Comparison of ENCODE assay signal across 17 cellular contexts in the genomic region with DNA sequence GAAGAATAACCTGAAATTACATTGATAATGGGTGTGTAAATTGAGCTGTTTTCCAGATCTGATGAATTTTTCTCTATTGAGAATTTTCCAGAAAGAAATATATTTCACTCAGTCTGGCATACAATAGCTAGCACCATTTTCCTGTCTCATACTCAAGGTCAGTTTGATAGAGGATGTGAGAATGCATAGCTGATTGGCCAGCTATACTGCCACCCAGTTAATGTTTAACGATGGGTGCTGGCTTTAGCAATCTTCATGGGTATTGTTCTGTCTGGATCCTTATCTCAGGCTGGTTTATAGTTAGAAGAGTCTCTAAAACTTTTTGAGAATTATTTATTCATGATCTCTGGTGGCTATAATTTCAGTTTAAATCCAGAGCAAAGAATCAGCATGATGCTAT.
A peak's percentile ranks its signal among the peaks of the same experiment; 100 is the strongest.
DNase-seq lines count a peak whose midpoint lies in the region; ATAC-seq lines count a peak whose summit lies in the region.
"Had no signal": no experiment of that assay in that cellular context is flagged by ENCODE, and none has a peak within 500 bp of the region (broad histone marks: within the 10 kb centered on the region; RNA-seq: fewer than 3 reads in every experiment).

No MANE protein-coding gene starts in this region.

- peaks cover 3% of the 10 kb centered on the region for H3K27me3 Mint-ChIP-seq in activated naive CD4-positive, alpha-beta T cell treated with anti-CD3 and anti-CD28 coated beads, Interleukin-2, amount 50 U/mL, for 24 hours
- H3K27me3 Mint-ChIP-seq in activated naive CD4-positive, alpha-beta T cell treated with anti-CD3 and anti-CD28 coated beads for 36 hours (ENCODE audit: low read depth), result peaks cover 3% of the 10 kb centered on the region
- no peaks in the 10 kb centered on the region for H3K27me3 Mint-ChIP-seq in CD4-positive, alpha-beta memory T cell

- H3K4me1 ChIP-seq in CD4-positive, alpha-beta memory T cell (ENCODE audit: insufficient read depth, low read length), result no peaks in the 10 kb centered on the region
- H3K4me1 ChIP-seq: HAP-1 had no signal

- no peak overlapping the region for H3K4me3 Mint-ChIP-seq in activated naive CD4-positive, alpha-beta T cell treated with anti-CD3 and anti-CD28 coated beads, Interleukin-2, amount 50 U/mL, for 24 hours
- H3K4me3 Mint-ChIP-seq in activated naive CD4-positive, alpha-beta T cell treated with anti-CD3 and anti-CD28 coated beads for 36 hours, result no peak overlapping the region
- no peak overlapping the region for H3K4me3 Mint-ChIP-seq in CD4-positive, alpha-beta memory T cell

- DNase-seq in activated naive CD4-positive, alpha-beta T cell treated with anti-CD3 and anti-CD28 coated beads for 36 hours, result no peak
- DNase-seq in HuH-7 (ENCODE audit: low spot score) (peak; percentile 18), left colon (peak in 1 of 2 donors; percentile 6), AML-193 (lab: John Stamatoyannopoulos, UW) (no peak), anterior cingulate cortex (lab: John Stamatoyannopoulos, UW) (no peak)
- no peak for DNase-seq in CD4-positive, alpha-beta memory T cell
- DNase-seq: C1 segment of cervical spinal cord, COR-L47, DMS79 treated with DMSO at 0.1 percent for 48 hours, KBM-7, NCI-H1436 treated with DMSO at 0.1 percent for 48 hours, NCI-H2081 treated with DMSO at 0.1 percent for 48 hours, NCI-H524 treated with DMSO at 0.1 percent for 48 hours had no signal

- H3K27me3 ChIP-seq in CD4-positive, alpha-beta memory T cell (ENCODE audit: insufficient read depth, low read length), result no peaks in the 10 kb centered on the region

- no peaks in the 10 kb centered on the region for H3K36me3 Mint-ChIP-seq in activated naive CD4-positive, alpha-beta T cell treated with anti-CD3 and anti-CD28 coated beads, Interleukin-2, amount 50 U/mL, for 24 hours
- no peaks in the 10 kb centered on the region for H3K36me3 Mint-ChIP-seq in activated naive CD4-positive, alpha-beta T cell treated with anti-CD3 and anti-CD28 coated beads for 36 hours (ENCODE audit: low read depth)
- no peaks in the 10 kb centered on the region for H3K36me3 Mint-ChIP-seq in CD4-positive, alpha-beta memory T cell

- no peaks in the 10 kb centered on the region for H3K4me1 Mint-ChIP-seq in activated naive CD4-positive, alpha-beta T cell treated with anti-CD3 and anti-CD28 coated beads, Interleukin-2, amount 50 U/mL, for 24 hours
- H3K4me1 Mint-ChIP-seq in activated naive CD4-positive, alpha-beta T cell treated with anti-CD3 and anti-CD28 coated beads for 36 hours (ENCODE audit: low read depth), result no peaks in the 10 kb centered on the region
- H3K4me1 Mint-ChIP-seq in CD4-positive, alpha-beta memory T cell, result no peaks in the 10 kb centered on the region

- peaks cover 5% of the 10 kb centered on the region for H3K9me3 Mint-ChIP-seq in activated naive CD4-positive, alpha-beta T cell treated with anti-CD3 and anti-CD28 coated beads, Interleukin-2, amount 50 U/mL, for 24 hours
- no peaks in the 10 kb centered on the region for H3K9me3 Mint-ChIP-seq in activated naive CD4-positive, alpha-beta T cell treated with anti-CD3 and anti-CD28 coated beads for 36 hours
- H3K9me3 Mint-ChIP-seq in CD4-positive, alpha-beta memory T cell, result peaks cover under 1 to 8% (median 4%) of the 10 kb centered on the region in 8 donors

- H3K36me3 ChIP-seq in CD4-positive, alpha-beta memory T cell (ENCODE audit: insufficient read depth, low read length), result no peaks in the 10 kb centered on the region
- H3K36me3 ChIP-seq: HAP-1 had no signal

- intact Hi-C loops in activated naive CD4-positive, alpha-beta T cell treated with anti-CD3 and anti-CD28 coated beads for 36 hours (cut with micrococcal nuclease), result no loop called here
- intact Hi-C loops in left colon (cut with DNase I, micrococcal nuclease), result no loop called here
- intact Hi-C loops in CD4-positive, alpha-beta memory T cell (cut with micrococcal nuclease), result no loop called here

- POLR2A ChIA-PET in CD4-positive, alpha-beta memory T cell (lab: Charles Lee; ENCODE audit: partially characterized antibody), result no interaction called here

- no peaks in the 10 kb centered on the region for H3K9me3 ChIP-seq in CD4-positive, alpha-beta memory T cell (ENCODE audit: control insufficient read depth in 1 of 2, low read length in 2 of 2)
- H3K9me3 ChIP-seq: HAP-1 had no signal

- H3K27ac ChIP-seq in CD4-positive, alpha-beta memory T cell (ENCODE audit: low read depth, low read length), result no peak overlapping the region
- H3K27ac ChIP-seq: 22Rv1 had no signal

- CTCF ChIA-PET in activated naive CD4-positive, alpha-beta T cell treated with anti-CD3 and anti-CD28 coated beads for 36 hours (lab: Charles Lee), result no interaction called here
- CTCF ChIA-PET in CD4-positive, alpha-beta memory T cell (lab: Charles Lee; ENCODE audit: partially characterized antibody), result no interaction called here

- ATAC-seq in left colon (peak; percentile 95), GM19463 (IDR thresholded peaks at IDR 0.05; ENCODE audit: unreplicated experiment) (no peak)

- no peak overlapping the region for H3K4me3 ChIP-seq in CD4-positive, alpha-beta memory T cell (ENCODE audit: low read length in 2 of 2)
- H3K4me3 ChIP-seq: HAP-1 had no signal

- peak overlapping the region; percentile 6 for H3K27ac Mint-ChIP-seq in activated naive CD4-positive, alpha-beta T cell treated with anti-CD3 and anti-CD28 coated beads, Interleukin-2, amount 50 U/mL, for 24 hours
- no peak overlapping the region for H3K27ac Mint-ChIP-seq in activated naive CD4-positive, alpha-beta T cell treated with anti-CD3 and anti-CD28 coated beads for 36 hours
- no peak overlapping the region for H3K27ac Mint-ChIP-seq in CD4-positive, alpha-beta memory T cell
